Comparison of ENCODE assay signal across 17 cellular contexts in the genomic region with DNA sequence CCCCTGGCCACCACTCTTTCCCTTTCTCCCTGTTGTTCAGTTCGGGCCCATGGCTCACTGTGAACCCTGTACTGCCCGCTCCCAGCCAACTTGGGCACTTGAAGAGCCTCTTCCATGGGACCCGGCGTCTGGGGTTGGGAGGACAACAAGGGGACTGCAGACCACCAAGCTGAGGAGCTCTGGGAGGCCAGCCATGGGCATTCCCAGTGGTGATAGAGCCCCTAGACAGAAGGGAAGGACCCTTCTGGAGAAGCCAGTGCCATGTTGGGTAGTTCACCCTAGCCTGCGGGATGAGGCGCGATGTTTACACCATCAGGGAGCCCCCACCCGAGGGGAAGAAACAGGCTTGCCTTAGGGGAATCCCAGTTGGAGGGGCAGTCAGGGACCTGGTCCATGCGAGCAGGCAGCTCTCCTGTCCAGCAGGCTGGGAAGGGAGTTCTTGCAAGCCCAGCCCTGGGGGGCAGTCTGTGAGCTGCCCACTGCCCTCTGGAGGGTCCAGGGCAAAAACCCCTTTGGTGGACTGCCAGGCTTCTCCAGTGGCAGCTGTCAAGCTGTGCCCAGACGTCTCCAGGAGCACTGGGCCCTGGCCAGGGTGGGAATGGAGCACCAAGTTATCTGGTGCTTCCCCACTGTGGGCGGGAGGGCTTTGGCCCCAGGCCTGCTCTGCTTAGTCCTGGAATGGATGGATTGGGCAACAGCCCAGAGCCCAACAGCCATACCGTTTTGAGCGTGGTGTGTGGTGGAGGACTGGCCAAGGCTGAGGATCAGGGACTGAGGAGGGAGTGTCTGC. TPM values are rescaled to one million over a fixed set of nuclear protein-coding genes. Genes with fewer than 3 reads are reported as not detected.
A peak's percentile ranks its signal among the peaks of the same experiment; 100 is the strongest.
DNase-seq lines count a peak whose midpoint lies in the region; ATAC-seq, FAIRE-seq and TF ChIP-seq lines count a peak whose summit lies in the region.
"Had no signal": no experiment of that assay in that cellular context is flagged by ENCODE, and none has a peak within 500 bp of the region (broad histone marks: within the 10 kb centered on the region; RNA-seq: fewer than 3 reads in every experiment).

No MANE protein-coding gene starts in this region.

- H3K4me1 ChIP-seq in adrenal gland (replicated peaks in 1 of 2) (no peaks in the 10 kb centered on the region), psoas muscle (no peaks in the 10 kb centered on the region)

- peaks cover 0 to under 1% (median 0%) of the 10 kb centered on the region in 3 donors for H3K9me3 ChIP-seq in adrenal gland (replicated peaks in 1 of 3)
- H3K9me3 ChIP-seq in psoas muscle: no peaks in the 10 kb centered on the region

- no peak overlapping the region for H3K4me3 ChIP-seq in adrenal gland
- H3K4me3 ChIP-seq in psoas muscle: no peak overlapping the region

- no peak overlapping the region for H3K27ac Mint-ChIP-seq in activated CD4-positive, alpha-beta T cell treated with anti-CD3 and anti-CD28 coated beads, Interleukin-2, amount 10 ng/mL, durations not matched to agents 7 days and 5 days
- H3K27ac Mint-ChIP-seq in activated CD8-positive, alpha-beta T cell treated with anti-CD3 and anti-CD28 coated beads for 36 hours: no peak overlapping the region
- H3K27ac Mint-ChIP-seq: activated naive CD8-positive, alpha-beta T cell treated with anti-CD3 and anti-CD28 coated beads for 36 hours had no signal

- intact Hi-C loops in adrenal gland (cut with DNase I) (no loop called here), cardiac septum (cut with DNase I) (no loop called here), psoas muscle (cut with DNase I) (no loop called here)
- intact Hi-C loops in activated CD8-positive, alpha-beta T cell treated with anti-CD3 and anti-CD28 coated beads for 36 hours (cut with micrococcal nuclease): no loop called here

- 67 to 73% (median 70%) methylated on average over 1 to 13 of the region's 13 CpGs for WGBS in adrenal gland, 4 donors
- WGBS in psoas muscle, 3 donors: 57 to 71% (median 61%) methylated on average over 12 to 13 of the region's 13 CpGs

- no peak overlapping the region for H3K27ac ChIP-seq in adrenal gland
- H3K27ac ChIP-seq in psoas muscle: no peak overlapping the region

- CTCF ChIA-PET in activated CD4-positive, alpha-beta T cell treated with anti-CD3 and anti-CD28 coated beads, Interleukin-2, amount 10 ng/mL, durations not matched to agents 7 days and 5 days (lab: Charles Lee): interaction anchor here (1.2 kb wide), 2 partner anchors 12 to 25 kb away, joined by 3 read pairs; a partner anchor contains a TSS
- CTCF ChIA-PET in activated CD8-positive, alpha-beta T cell treated with anti-CD3 and anti-CD28 coated beads for 36 hours (lab: Charles Lee): no interaction called here

- H3K36me3 ChIP-seq in adrenal gland (replicated peaks in 1 of 2) (peaks cover 0 to 20% of the 10 kb centered on the region in 2 donors), psoas muscle (ENCODE audit: insufficient read depth in 1 of 2, low read depth in 1 of 2) (peaks cover 0 to 32% of the 10 kb centered on the region in 2 donors)

- TF ChIP-seq CTCF in adrenal gland (IDR thresholded peaks at IDR 0.05): no peak
- TF ChIP-seq CTCF in psoas muscle (IDR thresholded peaks at IDR 0.05): no peak
- no peak for TF ChIP-seq CTCF in activated CD8-positive, alpha-beta T cell treated with anti-CD3 and anti-CD28 coated beads for 36 hours (IDR thresholded peaks at IDR 0.05)

- peak; percentile 61 for DNase-seq in G401 (ENCODE audit: low spot score)
- DNase-seq in adrenal gland: peak; percentile 17 to 75 (median 63)
- DNase-seq in cardiac septum (ENCODE audit: low spot score): peak; percentile 78
- DNase-seq in psoas muscle: no peak
- no peak for DNase-seq in activated CD4-positive, alpha-beta T cell treated with anti-CD3 and anti-CD28 coated beads, Interleukin-2, amount 10 ng/mL, durations not matched to agents 7 days and 5 days
- no peak for DNase-seq in activated CD8-positive, alpha-beta T cell treated with anti-CD3 and anti-CD28 coated beads for 36 hours
- no peak for DNase-seq in HTR-8/SVneo (ENCODE audit: insufficient read length, low spot score)
- DNase-seq: activated naive CD8-positive, alpha-beta T cell treated with anti-CD3 and anti-CD28 coated beads for 36 hours; foreskin melanocyte; NCI-H2107; stimulated activated CD4-positive, alpha-beta T cell treated with anti-CD3 and anti-CD28 coated beads, Interleukin-4, amount 100 ng/mL, for 1 hour had no signal

- no peak for FAIRE-seq in HTR-8/SVneo (lab: Jason Lieb, UNC)
- FAIRE-seq: G401.6, GM18507, H1 had no signal

- no peaks in the 10 kb centered on the region for H3K27me3 Mint-ChIP-seq in activated CD4-positive, alpha-beta T cell treated with anti-CD3 and anti-CD28 coated beads, Interleukin-2, amount 10 ng/mL, durations not matched to agents 7 days and 5 days
- H3K27me3 Mint-ChIP-seq in activated CD8-positive, alpha-beta T cell treated with anti-CD3 and anti-CD28 coated beads for 36 hours: no peaks in the 10 kb centered on the region
- H3K27me3 Mint-ChIP-seq: activated naive CD8-positive, alpha-beta T cell treated with anti-CD3 and anti-CD28 coated beads for 36 hours; stimulated activated memory B cell treated with anti-CD40 and anti-IgM and Interleukin-4, amounts not matched to agents 10 μg/mL and 1 μg/mL and 100 μg/mL, for 72 hours had no signal

- H3K27me3 ChIP-seq in adrenal gland (peaks cover 6% of the 10 kb centered on the region), psoas muscle (ENCODE audit: insufficient read depth in 3 of 3, low read length in 2 of 3) (peaks cover 0 to 26% (median 0%) of the 10 kb centered on the region in 3 donors)

- POLR2A ChIA-PET in activated CD4-positive, alpha-beta T cell treated with anti-CD3 and anti-CD28 coated beads, Interleukin-2, amount 10 ng/mL, durations not matched to agents 7 days and 5 days (lab: Charles Lee): no interaction called here
- POLR2A ChIA-PET in activated CD8-positive, alpha-beta T cell treated with anti-CD3 and anti-CD28 coated beads for 36 hours (lab: Charles Lee): interaction anchor here (0.9 kb wide), 1 partner anchor 38 kb away, joined by 4 read pairs; no protein-coding TSS in a partner anchor

- no peak overlapping the region for H3K4me3 Mint-ChIP-seq in activated CD4-positive, alpha-beta T cell treated with anti-CD3 and anti-CD28 coated beads, Interleukin-2, amount 10 ng/mL, durations not matched to agents 7 days and 5 days
- no peak overlapping the region for H3K4me3 Mint-ChIP-seq in activated CD8-positive, alpha-beta T cell treated with anti-CD3 and anti-CD28 coated beads for 36 hours
- H3K4me3 Mint-ChIP-seq: activated naive CD8-positive, alpha-beta T cell treated with anti-CD3 and anti-CD28 coated beads for 36 hours; CD14-positive monocyte; stimulated activated memory B cell treated with anti-CD40 and anti-IgM and Interleukin-4, amounts not matched to agents 10 μg/mL and 1 μg/mL and 100 μg/mL, for 72 hours had no signal

- in situ Hi-C loops in G401 (cut with HindIII; ENCODE audit: low sequenced_read_pairs): no loop called here

- H3K4me1 Mint-ChIP-seq in activated CD4-positive, alpha-beta T cell treated with anti-CD3 and anti-CD28 coated beads, Interleukin-2, amount 10 ng/mL, durations not matched to agents 7 days and 5 days: no peaks in the 10 kb centered on the region
- peaks cover 9% of the 10 kb centered on the region for H3K4me1 Mint-ChIP-seq in activated CD8-positive, alpha-beta T cell treated with anti-CD3 and anti-CD28 coated beads for 36 hours (ENCODE audit: low read depth)
- H3K4me1 Mint-ChIP-seq: CD14-positive monocyte; stimulated activated memory B cell treated with anti-CD40 and anti-IgM and Interleukin-4, amounts not matched to agents 10 μg/mL and 1 μg/mL and 100 μg/mL, for 72 hours had no signal

- H3K9me3 Mint-ChIP-seq in activated CD4-positive, alpha-beta T cell treated with anti-CD3 and anti-CD28 coated beads, Interleukin-2, amount 10 ng/mL, durations not matched to agents 7 days and 5 days: no peaks in the 10 kb centered on the region
- no peaks in the 10 kb centered on the region for H3K9me3 Mint-ChIP-seq in activated CD8-positive, alpha-beta T cell treated with anti-CD3 and anti-CD28 coated beads for 36 hours
- H3K9me3 Mint-ChIP-seq: activated naive CD8-positive, alpha-beta T cell treated with anti-CD3 and anti-CD28 coated beads for 36 hours; stimulated activated memory B cell treated with anti-CD40 and anti-IgM and Interleukin-4, amounts not matched to agents 10 μg/mL and 1 μg/mL and 100 μg/mL, for 72 hours had no signal

- ATAC-seq in psoas muscle (peak; percentile 36 to 52 (median 44)), GM18868 (IDR thresholded peaks at IDR 0.05; ENCODE audit: unreplicated experiment) (no peak)
- ATAC-seq in activated CD8-positive, alpha-beta T cell treated with anti-CD3 and anti-CD28 coated beads for 36 hours: no peak
- ATAC-seq: stimulated activated memory B cell treated with anti-CD40 and anti-IgM and Interleukin-4, amounts not matched to agents 10 μg/mL and 1 μg/mL and 100 μg/mL, for 72 hours had no signal

- peaks cover 9% of the 10 kb centered on the region for H3K36me3 Mint-ChIP-seq in activated CD4-positive, alpha-beta T cell treated with anti-CD3 and anti-CD28 coated beads, Interleukin-2, amount 10 ng/mL, durations not matched to agents 7 days and 5 days (ENCODE audit: low read depth)
- H3K36me3 Mint-ChIP-seq in activated CD8-positive, alpha-beta T cell treated with anti-CD3 and anti-CD28 coated beads for 36 hours (ENCODE audit: low read depth): peaks cover 10% of the 10 kb centered on the region

- TF ChIP-seq POLR2A in adrenal gland (IDR thresholded peaks at IDR 0.05): no peak

RNA-seq across cellular contexts. Expression of a gene that starts 23.7 kb away (rescaled TPM):
- total RNA-seq in G401 (2014; rRNA removed; shearing (Covaris generic)): 198 and 217 TPM in 2 replicates
- total RNA-seq in adrenal gland (100 to 1,000 TPM; 167 to 356 (median 260) TPM), cardiac septum (160 TPM), psoas muscle (100 to 1,000 TPM; 145 to 230 (median 187) TPM)
- polyA plus RNA-seq in adrenal gland (100 to 1,000 TPM; 160 to 214 (median 202) TPM), psoas muscle (100 to 1,000 TPM in 2 of 3 donors, 10 to 100 TPM in 1; 96.2 to 120 (median 115) TPM)
- total RNA-seq in activated CD4-positive, alpha-beta T cell treated with anti-CD3 and anti-CD28 coated beads, Interleukin-2, amount 10 ng/mL, durations not matched to agents 7 days and 5 days: 100 to 1,000 TPM; 162 to 177 TPM
- total RNA-seq in activated CD8-positive, alpha-beta T cell treated with anti-CD3 and anti-CD28 coated beads for 36 hours: 100 to 1,000 TPM; 243 to 246 TPM

RNA-seq across cellular contexts. Expression of a gene that starts 24.9 kb away (rescaled TPM):
- total RNA-seq in G401 (2014; rRNA removed; shearing (Covaris generic)): 51.8 and 67.8 TPM in 2 replicates
- total RNA-seq in adrenal gland: 10 to 100 TPM; 27.7 to 54.8 (median 36.3) TPM
- polyA plus RNA-seq in adrenal gland: 10 to 100 TPM; 35.2 to 75.9 (median 47.8) TPM
- 27.1 TPM for total RNA-seq in cardiac septum
- 10 to 100 TPM; 21.5 to 25.6 (median 23.6) TPM for total RNA-seq in psoas muscle
- polyA plus RNA-seq in psoas muscle: 10 to 100 TPM; 18.2 to 33.8 (median 25.0) TPM
- 10 to 100 TPM; 59.0 to 59.2 TPM for total RNA-seq in activated CD4-positive, alpha-beta T cell treated with anti-CD3 and anti-CD28 coated beads, Interleukin-2, amount 10 ng/mL, durations not matched to agents 7 days and 5 days
- total RNA-seq in activated CD8-positive, alpha-beta T cell treated with anti-CD3 and anti-CD28 coated beads for 36 hours: 10 to 100 TPM; 66.4 to 66.7 TPM

RNA-seq across cellular contexts. Expression of a gene that starts 25.4 kb away (rescaled TPM):
- total RNA-seq in G401 (2014; rRNA removed; shearing (Covaris generic)): 87.1 and 115 TPM in 2 replicates
- total RNA-seq in adrenal gland (100 to 1,000 TPM in 7 of 8 donors, 10 to 100 TPM in 1; 77.0 to 159 (median 153) TPM), cardiac septum (109 TPM), psoas muscle (100 to 1,000 TPM; 142 to 194 (median 169) TPM)
- polyA plus RNA-seq in adrenal gland (100 to 1,000 TPM in 1 of 3 donors, 10 to 100 TPM in 2; 49.6 to 110 (median 70.0) TPM), psoas muscle (100 to 1,000 TPM; 145 to 207 (median 201) TPM)
- 100 to 1,000 TPM; 109 to 111 TPM for total RNA-seq in activated CD4-positive, alpha-beta T cell treated with anti-CD3 and anti-CD28 coated beads, Interleukin-2, amount 10 ng/mL, durations not matched to agents 7 days and 5 days
- 10 to 100 TPM; 82.9 to 89.8 TPM for total RNA-seq in activated CD8-positive, alpha-beta T cell treated with anti-CD3 and anti-CD28 coated beads for 36 hours

RNA-seq across cellular contexts. Expression of a gene that starts 48.6 kb away (rescaled TPM):
- 88.1 and 118 TPM in 2 replicates for total RNA-seq in G401 (2014; rRNA removed; shearing (Covaris generic))
- 100 to 1,000 TPM; 101 to 187 (median 115) TPM for total RNA-seq in adrenal gland
- 100 to 1,000 TPM in 2 of 3 donors, 10 to 100 TPM in 1; 74.7 to 137 (median 123) TPM for polyA plus RNA-seq in adrenal gland
- 177 TPM for total RNA-seq in cardiac septum
- total RNA-seq in psoas muscle: 100 to 1,000 TPM; 150 to 192 (median 160) TPM
- 100 to 1,000 TPM; 104 to 124 (median 118) TPM for polyA plus RNA-seq in psoas muscle
- 10 to 100 TPM; 61.6 to 64.2 TPM for total RNA-seq in activated CD4-positive, alpha-beta T cell treated with anti-CD3 and anti-CD28 coated beads, Interleukin-2, amount 10 ng/mL, durations not matched to agents 7 days and 5 days
- total RNA-seq in activated CD8-positive, alpha-beta T cell treated with anti-CD3 and anti-CD28 coated beads for 36 hours: 10 to 100 TPM; 56.1 to 61.3 TPM

Comparison
In these comparisons a context has a peak if more than half of its experiments do, and no peak if none do; other contexts are left out.
1. DNase-seq: peak in G401 (single experiment), adrenal gland (7 of 7) and cardiac septum (single experiment); none in psoas muscle (0 of 2), activated CD4-positive, alpha-beta T cell treated with anti-CD3 and anti-CD28 coated beads, Interleukin-2, amount 10 ng/mL, durations not matched to agents 7 days and 5 days (single experiment), activated CD8-positive, alpha-beta T cell treated with anti-CD3 and anti-CD28 coated beads for 36 hours (single experiment) and HTR-8/SVneo (single experiment).
2. ATAC-seq: peak in psoas muscle (4 of 4); none in activated CD8-positive, alpha-beta T cell treated with anti-CD3 and anti-CD28 coated beads for 36 hours (single experiment) and GM18868 (single experiment).